26 cellular contexts compared by ENCODE assay signal in the genomic region with DNA sequence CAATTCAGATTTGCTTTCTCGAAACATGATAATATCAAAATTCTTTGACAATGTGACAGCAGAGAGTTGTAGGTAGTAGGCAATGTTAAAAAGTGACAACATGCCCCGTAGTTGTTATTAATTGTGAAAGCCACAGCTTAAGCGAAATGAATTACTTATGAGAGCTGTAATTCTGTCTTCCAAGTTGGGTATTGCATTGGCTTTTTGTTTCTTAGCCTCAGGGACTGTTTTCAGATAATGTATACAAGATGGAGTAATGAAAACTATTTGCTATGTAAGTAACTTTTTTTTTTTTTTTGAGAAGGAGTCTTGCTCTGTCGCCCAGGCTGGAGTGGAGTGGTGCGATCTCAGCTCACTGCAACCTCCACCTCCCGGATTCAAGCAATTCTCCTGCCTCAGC.
"Had no signal": no experiment of that assay in that cellular context is flagged by ENCODE, and none has a peak within 500 bp of the region (broad histone marks: within the 10 kb centered on the region; RNA-seq: fewer than 3 reads in every experiment).

No MANE protein-coding gene starts in this region.

- H3K27ac Mint-ChIP-seq: stimulated activated effector memory CD8-positive, alpha-beta T cell treated with anti-CD3 and anti-CD28 coated beads, Interleukin-12 subunit alpha, Interleukin-12 subunit beta, amount 100 ng/mL, for 72 hours; stimulated activated memory B cell treated with anti-CD40 and anti-IgM and Interleukin-4, amounts not matched to agents 10 μg/mL and 1 μg/mL and 100 μg/mL, for 72 hours; stimulated activated naive B cell treated with anti-CD40 and anti-IgM and Interleukin-4, amounts not matched to agents 10 μg/mL and 1 μg/mL and 100 μg/mL, for 72 hours; stimulated activated naive CD8-positive, alpha-beta T cell treated with anti-CD3 and anti-CD28 coated beads, Interleukin-15, Interleukin-2, amounts not matched to agents 100 ng/mL and 50 ng/mL, for 24 hours had no signal

- ATAC-seq: stimulated activated effector memory CD8-positive, alpha-beta T cell treated with anti-CD3 and anti-CD28 coated beads, Interleukin-12 subunit alpha, Interleukin-12 subunit beta, amount 100 ng/mL, for 72 hours; stimulated activated memory B cell treated with anti-CD40 and anti-IgM and Interleukin-4, amounts not matched to agents 10 μg/mL and 1 μg/mL and 100 μg/mL, for 72 hours; stimulated activated naive B cell treated with anti-CD40 and anti-IgM and Interleukin-4, amounts not matched to agents 10 μg/mL and 1 μg/mL and 100 μg/mL, for 72 hours; stimulated activated naive CD8-positive, alpha-beta T cell treated with anti-CD3 and anti-CD28 coated beads, Interleukin-15, amount 100 ng/mL, for 72 hours; stimulated activated naive CD8-positive, alpha-beta T cell treated with anti-CD3 and anti-CD28 coated beads, Interleukin-15, Interleukin-2, amounts not matched to agents 100 U/mL and 50 U/mL, for 24 hours; upper lobe of right lung had no signal

- H3K9me3 ChIP-seq: stomach, suprapubic skin, testis, thoracic aorta, thyroid gland, tibial artery, tibial nerve, transverse colon, upper lobe of left lung, upper lobe of right lung, uterus, vagina had no signal

- H3K36me3 ChIP-seq: stomach, suprapubic skin, thoracic aorta, thyroid gland, tibial artery, tibial nerve, transverse colon, upper lobe of left lung, upper lobe of right lung, uterus, vagina had no signal

- H3K36me3 Mint-ChIP-seq: stimulated activated effector memory CD8-positive, alpha-beta T cell treated with anti-CD3 and anti-CD28 coated beads, Interleukin-12 subunit alpha, Interleukin-12 subunit beta, amount 100 ng/mL, for 72 hours; stimulated activated memory B cell treated with anti-CD40 and anti-IgM and Interleukin-4, amounts not matched to agents 10 μg/mL and 1 μg/mL and 100 μg/mL, for 72 hours; stimulated activated naive B cell treated with anti-CD40 and anti-IgM and Interleukin-4, amounts not matched to agents 10 μg/mL and 1 μg/mL and 100 μg/mL, for 72 hours had no signal

- H3K4me1 Mint-ChIP-seq: stimulated activated effector memory CD8-positive, alpha-beta T cell treated with anti-CD3 and anti-CD28 coated beads, Interleukin-12 subunit alpha, Interleukin-12 subunit beta, amount 100 ng/mL, for 72 hours; stimulated activated naive CD8-positive, alpha-beta T cell treated with anti-CD3 and anti-CD28 coated beads, Interleukin-15, amount 100 ng/mL, for 72 hours had no signal

- H3K27me3 Mint-ChIP-seq: stimulated activated memory B cell treated with anti-CD40 and anti-IgM and Interleukin-4, amounts not matched to agents 10 μg/mL and 1 μg/mL and 100 μg/mL, for 72 hours; stimulated activated naive B cell treated with anti-CD40 and anti-IgM and Interleukin-4, amounts not matched to agents 10 μg/mL and 1 μg/mL and 100 μg/mL, for 72 hours; stimulated activated naive CD8-positive, alpha-beta T cell treated with anti-CD3 and anti-CD28 coated beads, Interleukin-15, amount 100 ng/mL, for 72 hours had no signal

- H3K27ac ChIP-seq: stomach, suprapubic skin, testis, thoracic aorta, thyroid gland, tibial artery, tibial nerve, transverse colon, upper lobe of left lung, upper lobe of right lung, uterus, vagina had no signal

- H3K9me3 Mint-ChIP-seq: stimulated activated effector memory CD8-positive, alpha-beta T cell treated with anti-CD3 and anti-CD28 coated beads, Interleukin-12 subunit alpha, Interleukin-12 subunit beta, amount 100 ng/mL, for 72 hours; stimulated activated memory B cell treated with anti-CD40 and anti-IgM and Interleukin-4, amounts not matched to agents 10 μg/mL and 1 μg/mL and 100 μg/mL, for 72 hours; stimulated activated naive B cell treated with anti-CD40 and anti-IgM and Interleukin-4, amounts not matched to agents 10 μg/mL and 1 μg/mL and 100 μg/mL, for 72 hours; stimulated activated naive CD8-positive, alpha-beta T cell treated with anti-CD3 and anti-CD28 coated beads, Interleukin-15, amount 100 ng/mL, for 72 hours; stimulated activated naive CD8-positive, alpha-beta T cell treated with anti-CD3 and anti-CD28 coated beads, Interleukin-15, Interleukin-2, amounts not matched to agents 100 ng/mL and 50 ng/mL, for 24 hours had no signal

- H3K4me3 ChIP-seq: stomach, suprapubic skin, testis, thoracic aorta, thyroid gland, tibial artery, tibial nerve, transverse colon, upper lobe of left lung, upper lobe of right lung, uterus, vagina had no signal

- DNase-seq: stimulated activated CD4-positive, alpha-beta T cell treated with anti-CD3 and anti-CD28 coated beads, Interleukin-2, amount 100 ng/mL, for 48 hours; stimulated activated CD4-positive, alpha-beta T cell treated with anti-CD3 and anti-CD28 coated beads, Interleukin-4, amount 100 ng/mL, for 1 hour; stimulated activated CD4-positive, alpha-beta T cell treated with anti-CD3 and anti-CD28 coated beads, Interleukin-4, amount 100 ng/mL, for 24 hours; stimulated activated CD4-positive, alpha-beta T cell treated with anti-CD3 and anti-CD28 coated beads, Interleukin-4, amount 100 ng/mL, for 4 hours; stimulated activated CD8-positive, alpha-beta memory T cell treated with anti-CD3 and anti-CD28 coated beads, Interleukin-4, amount 100 ng/mL, for 48 hours; stimulated activated naive B cell treated with anti-CD40 and anti-IgM and Interleukin-4, amounts not matched to agents 10 μg/mL and 1 μg/mL and 100 μg/mL, for 72 hours; stimulated activated naive CD4-positive, alpha-beta T cell; stimulated activated naive CD4-positive, alpha-beta T cell treated with Interleukin-2 at 50 U/mL for 16 hours; stimulated activated naive CD8-positive, alpha-beta T cell treated with anti-CD3 and anti-CD28 coated beads, Interleukin-15, amount 100 ng/mL, for 72 hours; stimulated activated naive CD8-positive, alpha-beta T cell treated with anti-CD3 and anti-CD28 coated beads, Interleukin-15, Interleukin-2, amounts not matched to agents 100 U/mL and 50 U/mL, for 24 hours; stomach; substantia nigra; testis; thyroid gland; tibial artery; transverse colon; upper lobe of left lung; upper lobe of right lung; uterus had no signal

- H3K4me3 Mint-ChIP-seq: stimulated activated effector memory CD8-positive, alpha-beta T cell treated with anti-CD3 and anti-CD28 coated beads, Interleukin-12 subunit alpha, Interleukin-12 subunit beta, amount 100 ng/mL, for 72 hours; stimulated activated memory B cell treated with anti-CD40 and anti-IgM and Interleukin-4, amounts not matched to agents 10 μg/mL and 1 μg/mL and 100 μg/mL, for 72 hours; stimulated activated naive B cell treated with anti-CD40 and anti-IgM and Interleukin-4, amounts not matched to agents 10 μg/mL and 1 μg/mL and 100 μg/mL, for 72 hours; stimulated activated naive CD8-positive, alpha-beta T cell treated with anti-CD3 and anti-CD28 coated beads, Interleukin-15, amount 100 ng/mL, for 72 hours; stimulated activated naive CD8-positive, alpha-beta T cell treated with anti-CD3 and anti-CD28 coated beads, Interleukin-15, Interleukin-2, amounts not matched to agents 100 ng/mL and 50 ng/mL, for 24 hours had no signal
